1 cellular context compared by ENCODE assay signal in genomic region chr5:180090769-180091546, GRCh38.
TF ChIP-seq lines count a peak whose summit lies in the region.

No MANE protein-coding gene starts in this region.

TF ChIP-seq in IMR-90, 13 proteins besides CTCF, POLR2A, EP300 and RAD21 (continued from another document):
- TF ChIP-seq ELK1 (IDR thresholded peaks at IDR 0.05; ENCODE audit: borderline replicate concordance, low read depth, low read length) (no peak), RCOR1 (IDR thresholded peaks at IDR 0.05; ENCODE audit: insufficient replicate concordance, low read length) (no peak), MAFK (IDR thresholded peaks at IDR 0.05; ENCODE audit: low read depth, low read length) (no peak), CHD1 (IDR thresholded peaks at IDR 0.05; ENCODE audit: low read depth, low read length) (no peak), SMC3 (IDR thresholded peaks at IDR 0.05; ENCODE audit: low read depth, low read length) (no peak), RFX5 (IDR thresholded peaks at IDR 0.05; ENCODE audit: low read depth, low read length) (no peak), MAZ (IDR thresholded peaks at IDR 0.05; ENCODE audit: borderline replicate concordance, low read depth, low read length) (no peak)
